ENCODE assay signal across 11 cellular contexts in genomic region chr16:22670551-22670970, GRCh38.
DNase-seq lines count a peak whose midpoint lies in the region; TF ChIP-seq lines count a peak whose summit lies in the region.
"Had no signal": no experiment of that assay in that cellular context is flagged by ENCODE, and none has a peak within 500 bp of the region (broad histone marks: within the 10 kb centered on the region; RNA-seq: fewer than 3 reads in every experiment).

No MANE protein-coding gene starts in this region.

- H3K9me3 ChIP-seq in breast epithelium (no peaks in the 10 kb centered on the region), GM23248 (ENCODE audit: low read depth) (no peaks in the 10 kb centered on the region)
- H3K9me3 ChIP-seq: pancreas, uterus had no signal

- no peak for TF ChIP-seq POLR2A in breast epithelium (IDR thresholded peaks at IDR 0.05)

- H3K36me3 Mint-ChIP-seq in type B pancreatic cell: no peaks in the 10 kb centered on the region

- TF ChIP-seq CTCF in breast epithelium (IDR thresholded peaks at IDR 0.05): no peak
- no peak for TF ChIP-seq CTCF in type B pancreatic cell (conservative IDR thresholded peaks at IDR 0.05)

- peak; percentile 42 to 61 for DNase-seq in T47D (ENCODE audit: low read depth in 1 of 2, low spot score in 1 of 2)
- DNase-seq in breast epithelium (ENCODE audit: low spot score in 2 of 2): no peak
- peak; percentile 19 for DNase-seq in NCI-H1436 treated with DMSO at 0.1 percent for 48 hours (lab: John Stamatoyannopoulos, UW)
- peak; percentile 96 for DNase-seq in germinal center (ENCODE audit: low spot score)
- DNase-seq in type B pancreatic cell (ENCODE audit: extremely low spot score, unreplicated experiment): peak; percentile 67
- DNase-seq in GM23248: no peak
- DNase-seq in NOMO-1 (lab: John Stamatoyannopoulos, UW; ENCODE audit: unreplicated experiment in 2 of 2): no peak
- DNase-seq in GDM1 (lab: John Stamatoyannopoulos, UW): no peak
- DNase-seq: pancreas, uterus had no signal

- no peak overlapping the region for H3K9ac ChIP-seq in GM23248

- H3K4me3 ChIP-seq in breast epithelium: no peak overlapping the region
- no peak overlapping the region for H3K4me3 ChIP-seq in GM23248
- H3K4me3 ChIP-seq: pancreas, SK-N-MC, uterus had no signal

- H2AFZ ChIP-seq in GM23248: no peak overlapping the region

- H3K27me3 ChIP-seq in breast epithelium (no peaks in the 10 kb centered on the region), GM23248 (replicated peaks; ENCODE audit: insufficient read depth) (peaks cover 40% of the 10 kb centered on the region)
- H3K27me3 ChIP-seq: uterus had no signal

- 36 to 43% methylated on average over 6 of the region's 6 CpGs for WGBS in GM23248 (ENCODE audit: low coverage in 1 of 2, low lambda C conversion rate in 2 of 2, missing lambda C conversion rate in 2 of 2), 2 experiments

- in situ Hi-C loops in T47D (cut with HindIII; ENCODE audit: low pct_unique_long_range_greater_than_20kb, low sequenced_read_pairs): no loop called here
- in situ Hi-C loops in GM23248 (cut with MboI): no loop called here

- H3K36me3 ChIP-seq in breast epithelium (no peaks in the 10 kb centered on the region), GM23248 (ENCODE audit: low read depth) (no peaks in the 10 kb centered on the region)
- H3K36me3 ChIP-seq: pancreas, uterus had no signal

- no peaks in the 10 kb centered on the region for H3K4me1 Mint-ChIP-seq in type B pancreatic cell (ENCODE audit: unreplicated experiment)

- H3K79me2 ChIP-seq in GM23248 (ENCODE audit: insufficient read depth): no peaks in the 10 kb centered on the region

- H3K27me3 Mint-ChIP-seq in type B pancreatic cell: no peaks in the 10 kb centered on the region

- intact Hi-C loops in breast epithelium (cut with DNase I; ENCODE audit: low total_unique reads): no loop called here

- no peak overlapping the region for H3K27ac Mint-ChIP-seq in type B pancreatic cell

- no peak overlapping the region for H3K4me2 ChIP-seq in GM23248 (ENCODE audit: unreplicated experiment)

- H3K27ac ChIP-seq in breast epithelium (no peak overlapping the region), GM23248 (no peak overlapping the region)
- H3K27ac ChIP-seq: pancreas, SK-N-MC, uterus had no signal

- H4K20me1 ChIP-seq in GM23248 (ENCODE audit: insufficient read depth): no peaks in the 10 kb centered on the region

- H3K9me3 Mint-ChIP-seq in type B pancreatic cell: no peaks in the 10 kb centered on the region

- H3K9me2 ChIP-seq in GM23248 (ENCODE audit: insufficient read depth): no peaks in the 10 kb centered on the region

- H3K4me1 ChIP-seq in breast epithelium (no peaks in the 10 kb centered on the region), GM23248 (ENCODE audit: insufficient read depth) (no peaks in the 10 kb centered on the region)
- H3K4me1 ChIP-seq: pancreas, uterus had no signal

- no peaks in the 10 kb centered on the region for H3F3A ChIP-seq in GM23248 (ENCODE audit: insufficient read depth)

- no peak overlapping the region for H3K4me3 Mint-ChIP-seq in type B pancreatic cell

Comparison
In these comparisons a context has a peak if more than half of its experiments do, and no peak if none do; other contexts are left out.
1. DNase-seq: peak in T47D (2 of 2), NCI-H1436 treated with DMSO at 0.1 percent for 48 hours (single experiment), germinal center (single experiment) and type B pancreatic cell (single experiment); none in breast epithelium (0 of 2), GM23248 (single experiment), NOMO-1 (0 of 2) and GDM1 (single experiment).